ENCODE assay signal across 1 cellular context in genomic region chr1:235614442-235614954, GRCh38.
A peak's percentile ranks its signal among the peaks of the same experiment; 100 is the strongest.
TF ChIP-seq lines count a peak whose summit lies in the region.

No MANE protein-coding gene starts in this region.

TF ChIP-seq in HepG2, 621 proteins besides CTCF, POLR2A, EP300 and RAD21 (continued from another document and continues in another):
- TF ChIP-seq ARID4A (CRISPR knock-in tag; IDR thresholded peaks at IDR 0.05; ENCODE audit: borderline replicate concordance) (peak; percentile 81), TSC22D2 (CRISPR knock-in tag; IDR thresholded peaks at IDR 0.05; ENCODE audit: borderline replicate concordance) (no peak), ZNF543 (CRISPR knock-in tag; IDR thresholded peaks at IDR 0.05) (no peak), ZNF18 (CRISPR knock-in tag; IDR thresholded peaks at IDR 0.05; ENCODE audit: insufficient replicate concordance) (no peak), ARNTL (CRISPR knock-in tag; IDR thresholded peaks at IDR 0.05) (no peak), ZNF761 (CRISPR knock-in tag; conservative IDR thresholded peaks at IDR 0.05) (no peak), HOXA3 (CRISPR knock-in tag; IDR thresholded peaks at IDR 0.05) (peak; percentile 87), TEAD2 (CRISPR knock-in tag; IDR thresholded peaks at IDR 0.05) (no peak), NFYC (CRISPR knock-in tag; IDR thresholded peaks at IDR 0.05) (no peak), ZNF776 (CRISPR knock-in tag; IDR thresholded peaks at IDR 0.05) (no peak), ZBTB38 (CRISPR knock-in tag; IDR thresholded peaks at IDR 0.05) (peak; percentile 74; the same call in 1 of the 2 replicates), ZNF333 (CRISPR knock-in tag; IDR thresholded peaks at IDR 0.05; ENCODE audit: borderline replicate concordance) (no peak), AHR (CRISPR knock-in tag; IDR thresholded peaks at IDR 0.05) (peak; percentile 61; the same call in 1 of the 2 replicates), ZNF484 (CRISPR knock-in tag; IDR thresholded peaks at IDR 0.05; ENCODE audit: borderline replicate concordance, low read depth) (no peak), ZNF740 (CRISPR knock-in tag; IDR thresholded peaks at IDR 0.05) (no peak), KAT8 (CRISPR knock-in tag; IDR thresholded peaks at IDR 0.05) (0 out of 2 replicates have a peak, but pooled peaks have one; percentile 42), ZNF746 (CRISPR knock-in tag; IDR thresholded peaks at IDR 0.05) (no peak), ATF1 (CRISPR knock-in tag; IDR thresholded peaks at IDR 0.05) (no peak), HHEX (CRISPR knock-in tag; IDR thresholded peaks at IDR 0.05) (no peak), IRF9 (CRISPR knock-in tag; IDR thresholded peaks at IDR 0.05; ENCODE audit: borderline replicate concordance) (no peak), ZNF784 (CRISPR knock-in tag; IDR thresholded peaks at IDR 0.05; ENCODE audit: borderline replicate concordance) (0 out of 2 replicates have a peak, but pooled peaks have one; percentile 54), SATB2 (CRISPR knock-in tag; IDR thresholded peaks at IDR 0.05) (no peak), ZNF432 (CRISPR knock-in tag; IDR thresholded peaks at IDR 0.05; ENCODE audit: borderline replicate concordance) (no peak), MYNN (CRISPR knock-in tag; IDR thresholded peaks at IDR 0.05; ENCODE audit: low read depth) (no peak), ZBTB26 (CRISPR knock-in tag; IDR thresholded peaks at IDR 0.05; ENCODE audit: borderline replicate concordance) (peak; percentile 67; the same call in 1 of the 2 replicates), ZNF501 (CRISPR knock-in tag; IDR thresholded peaks at IDR 0.05) (peak; percentile 55; the same call in 1 of the 2 replicates), ZNF605 (CRISPR knock-in tag; IDR thresholded peaks at IDR 0.05) (no peak), ZNF660 (CRISPR knock-in tag; IDR thresholded peaks at IDR 0.05; ENCODE audit: borderline replicate concordance, low read depth) (no peak)
- TF ChIP-seq, protein P1, sequence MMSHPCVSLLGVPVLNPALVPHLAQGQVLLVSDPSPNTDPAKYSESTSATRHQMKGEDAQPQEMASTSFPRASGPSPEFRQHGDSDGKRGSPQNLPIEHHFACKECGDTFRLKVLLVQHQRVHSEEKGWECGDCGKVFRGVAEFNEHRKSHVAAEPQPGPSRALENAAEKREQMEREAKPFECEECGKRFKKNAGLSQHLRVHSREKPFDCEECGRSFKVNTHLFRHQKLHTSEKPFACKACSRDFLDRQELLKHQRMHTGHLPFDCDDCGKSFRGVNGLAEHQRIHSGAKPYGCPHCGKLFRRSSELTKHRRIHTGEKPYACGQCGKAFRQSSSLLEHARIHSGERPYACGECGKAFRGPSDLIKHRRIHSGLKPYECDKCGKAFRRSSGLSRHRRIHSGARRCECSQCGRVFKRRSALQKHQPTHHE (CRISPR knock-in tag; IDR thresholded peaks at IDR 0.05; ENCODE audit: borderline replicate concordance) = no peak
- TF ChIP-seq, protein P2, sequence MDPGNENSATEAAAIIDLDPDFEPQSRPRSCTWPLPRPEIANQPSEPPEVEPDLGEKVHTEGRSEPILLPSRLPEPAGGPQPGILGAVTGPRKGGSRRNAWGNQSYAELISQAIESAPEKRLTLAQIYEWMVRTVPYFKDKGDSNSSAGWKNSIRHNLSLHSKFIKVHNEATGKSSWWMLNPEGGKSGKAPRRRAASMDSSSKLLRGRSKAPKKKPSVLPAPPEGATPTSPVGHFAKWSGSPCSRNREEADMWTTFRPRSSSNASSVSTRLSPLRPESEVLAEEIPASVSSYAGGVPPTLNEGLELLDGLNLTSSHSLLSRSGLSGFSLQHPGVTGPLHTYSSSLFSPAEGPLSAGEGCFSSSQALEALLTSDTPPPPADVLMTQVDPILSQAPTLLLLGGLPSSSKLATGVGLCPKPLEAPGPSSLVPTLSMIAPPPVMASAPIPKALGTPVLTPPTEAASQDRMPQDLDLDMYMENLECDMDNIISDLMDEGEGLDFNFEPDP (CRISPR knock-in tag; conservative IDR thresholded peaks at IDR 0.05) = no peak
- TF ChIP-seq, protein P3, sequence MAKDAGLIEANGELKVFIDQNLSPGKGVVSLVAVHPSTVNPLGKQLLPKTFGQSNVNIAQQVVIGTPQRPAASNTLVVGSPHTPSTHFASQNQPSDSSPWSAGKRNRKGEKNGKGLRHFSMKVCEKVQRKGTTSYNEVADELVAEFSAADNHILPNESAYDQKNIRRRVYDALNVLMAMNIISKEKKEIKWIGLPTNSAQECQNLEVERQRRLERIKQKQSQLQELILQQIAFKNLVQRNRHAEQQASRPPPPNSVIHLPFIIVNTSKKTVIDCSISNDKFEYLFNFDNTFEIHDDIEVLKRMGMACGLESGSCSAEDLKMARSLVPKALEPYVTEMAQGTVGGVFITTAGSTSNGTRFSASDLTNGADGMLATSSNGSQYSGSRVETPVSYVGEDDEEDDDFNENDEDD (CRISPR knock-in tag; IDR thresholded peaks at IDR 0.05; ENCODE audit: borderline replicate concordance) = peak; percentile 41; the same call in 1 of the 2 replicates
- TF ChIP-seq, protein P4, sequence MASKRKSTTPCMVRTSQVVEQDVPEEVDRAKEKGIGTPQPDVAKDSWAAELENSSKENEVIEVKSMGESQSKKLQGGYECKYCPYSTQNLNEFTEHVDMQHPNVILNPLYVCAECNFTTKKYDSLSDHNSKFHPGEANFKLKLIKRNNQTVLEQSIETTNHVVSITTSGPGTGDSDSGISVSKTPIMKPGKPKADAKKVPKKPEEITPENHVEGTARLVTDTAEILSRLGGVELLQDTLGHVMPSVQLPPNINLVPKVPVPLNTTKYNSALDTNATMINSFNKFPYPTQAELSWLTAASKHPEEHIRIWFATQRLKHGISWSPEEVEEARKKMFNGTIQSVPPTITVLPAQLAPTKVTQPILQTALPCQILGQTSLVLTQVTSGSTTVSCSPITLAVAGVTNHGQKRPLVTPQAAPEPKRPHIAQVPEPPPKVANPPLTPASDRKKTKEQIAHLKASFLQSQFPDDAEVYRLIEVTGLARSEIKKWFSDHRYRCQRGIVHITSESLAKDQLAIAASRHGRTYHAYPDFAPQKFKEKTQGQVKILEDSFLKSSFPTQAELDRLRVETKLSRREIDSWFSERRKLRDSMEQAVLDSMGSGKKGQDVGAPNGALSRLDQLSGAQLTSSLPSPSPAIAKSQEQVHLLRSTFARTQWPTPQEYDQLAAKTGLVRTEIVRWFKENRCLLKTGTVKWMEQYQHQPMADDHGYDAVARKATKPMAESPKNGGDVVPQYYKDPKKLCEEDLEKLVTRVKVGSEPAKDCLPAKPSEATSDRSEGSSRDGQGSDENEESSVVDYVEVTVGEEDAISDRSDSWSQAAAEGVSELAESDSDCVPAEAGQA (IDR thresholded peaks at IDR 0.05; ENCODE audit: low read depth) = peak; percentile 33; the same call in 1 of the 2 replicates
- TF ChIP-seq, protein P4 (CRISPR knock-in tag; IDR thresholded peaks at IDR 0.05; ENCODE audit: borderline replicate concordance) = no peak
- TF ChIP-seq, protein P5, sequence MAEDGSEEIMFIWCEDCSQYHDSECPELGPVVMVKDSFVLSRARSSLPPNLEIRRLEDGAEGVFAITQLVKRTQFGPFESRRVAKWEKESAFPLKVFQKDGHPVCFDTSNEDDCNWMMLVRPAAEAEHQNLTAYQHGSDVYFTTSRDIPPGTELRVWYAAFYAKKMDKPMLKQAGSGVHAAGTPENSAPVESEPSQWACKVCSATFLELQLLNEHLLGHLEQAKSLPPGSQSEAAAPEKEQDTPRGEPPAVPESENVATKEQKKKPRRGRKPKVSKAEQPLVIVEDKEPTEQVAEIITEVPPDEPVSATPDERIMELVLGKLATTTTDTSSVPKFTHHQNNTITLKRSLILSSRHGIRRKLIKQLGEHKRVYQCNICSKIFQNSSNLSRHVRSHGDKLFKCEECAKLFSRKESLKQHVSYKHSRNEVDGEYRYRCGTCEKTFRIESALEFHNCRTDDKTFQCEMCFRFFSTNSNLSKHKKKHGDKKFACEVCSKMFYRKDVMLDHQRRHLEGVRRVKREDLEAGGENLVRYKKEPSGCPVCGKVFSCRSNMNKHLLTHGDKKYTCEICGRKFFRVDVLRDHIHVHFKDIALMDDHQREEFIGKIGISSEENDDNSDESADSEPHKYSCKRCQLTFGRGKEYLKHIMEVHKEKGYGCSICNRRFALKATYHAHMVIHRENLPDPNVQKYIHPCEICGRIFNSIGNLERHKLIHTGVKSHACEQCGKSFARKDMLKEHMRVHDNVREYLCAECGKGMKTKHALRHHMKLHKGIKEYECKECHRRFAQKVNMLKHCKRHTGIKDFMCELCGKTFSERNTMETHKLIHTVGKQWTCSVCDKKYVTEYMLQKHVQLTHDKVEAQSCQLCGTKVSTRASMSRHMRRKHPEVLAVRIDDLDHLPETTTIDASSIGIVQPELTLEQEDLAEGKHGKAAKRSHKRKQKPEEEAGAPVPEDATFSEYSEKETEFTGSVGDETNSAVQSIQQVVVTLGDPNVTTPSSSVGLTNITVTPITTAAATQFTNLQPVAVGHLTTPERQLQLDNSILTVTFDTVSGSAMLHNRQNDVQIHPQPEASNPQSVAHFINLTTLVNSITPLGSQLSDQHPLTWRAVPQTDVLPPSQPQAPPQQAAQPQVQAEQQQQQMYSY (CRISPR knock-in tag; IDR thresholded peaks at IDR 0.05) = no peak
